ENCODE assay signal across 26 cellular contexts in the genomic region with DNA sequence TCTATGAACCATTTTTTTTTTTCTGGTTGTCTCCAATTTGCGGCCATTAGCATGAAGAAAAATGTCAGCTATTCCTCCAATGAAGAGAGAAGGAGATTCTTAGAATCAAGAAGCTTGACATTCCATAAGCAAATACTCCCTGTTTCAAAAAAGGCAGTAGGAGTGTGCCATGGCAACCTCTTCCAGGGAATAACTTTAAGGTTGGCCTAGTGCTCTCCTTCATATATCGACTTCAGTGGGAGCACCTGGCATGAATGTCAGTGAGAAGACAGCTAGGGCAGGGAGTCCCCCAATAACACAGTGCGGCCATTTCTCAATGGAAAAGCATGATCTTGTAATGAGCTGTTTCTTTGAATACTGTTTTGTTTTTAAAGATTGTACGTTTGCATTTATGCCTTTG.
"Had no signal": no experiment of that assay in that cellular context is flagged by ENCODE, and none has a peak within 500 bp of the region (broad histone marks: within the 10 kb centered on the region; RNA-seq: fewer than 3 reads in every experiment).

No MANE protein-coding gene starts in this region.

- H3K36me3 ChIP-seq: stomach, suprapubic skin, thoracic aorta, thyroid gland, tibial artery, tibial nerve, transverse colon, upper lobe of left lung, upper lobe of right lung, uterus, vagina had no signal

- H3K9me3 ChIP-seq: stomach, suprapubic skin, testis, thoracic aorta, thyroid gland, tibial artery, tibial nerve, transverse colon, upper lobe of left lung, upper lobe of right lung, uterus, vagina had no signal

- DNase-seq: stimulated activated CD4-positive, alpha-beta T cell treated with anti-CD3 and anti-CD28 coated beads, Interleukin-2, amount 100 ng/mL, for 48 hours; stimulated activated CD4-positive, alpha-beta T cell treated with anti-CD3 and anti-CD28 coated beads, Interleukin-4, amount 100 ng/mL, for 1 hour; stimulated activated CD4-positive, alpha-beta T cell treated with anti-CD3 and anti-CD28 coated beads, Interleukin-4, amount 100 ng/mL, for 24 hours; stimulated activated CD4-positive, alpha-beta T cell treated with anti-CD3 and anti-CD28 coated beads, Interleukin-4, amount 100 ng/mL, for 4 hours; stimulated activated CD8-positive, alpha-beta memory T cell treated with anti-CD3 and anti-CD28 coated beads, Interleukin-4, amount 100 ng/mL, for 48 hours; stimulated activated naive B cell treated with anti-CD40 and anti-IgM and Interleukin-4, amounts not matched to agents 10 μg/mL and 1 μg/mL and 100 μg/mL, for 72 hours; stimulated activated naive CD4-positive, alpha-beta T cell; stimulated activated naive CD4-positive, alpha-beta T cell treated with Interleukin-2 at 50 U/mL for 16 hours; stimulated activated naive CD8-positive, alpha-beta T cell treated with anti-CD3 and anti-CD28 coated beads, Interleukin-15, amount 100 ng/mL, for 72 hours; stimulated activated naive CD8-positive, alpha-beta T cell treated with anti-CD3 and anti-CD28 coated beads, Interleukin-15, Interleukin-2, amounts not matched to agents 100 U/mL and 50 U/mL, for 24 hours; stomach; substantia nigra; testis; thyroid gland; tibial artery; transverse colon; trophoblast cell; upper lobe of left lung; upper lobe of right lung; uterus had no signal

- H3K4me3 ChIP-seq: stomach, suprapubic skin, testis, thoracic aorta, thyroid gland, tibial artery, tibial nerve, transverse colon, upper lobe of left lung, upper lobe of right lung, uterus, vagina had no signal

- H3K4me1 ChIP-seq: suprapubic skin, testis, thyroid gland, tibial artery, tibial nerve, transverse colon, upper lobe of left lung, upper lobe of right lung, uterus, vagina had no signal

- H3K27me3 ChIP-seq: stomach, suprapubic skin, testis, thyroid gland, tibial artery, tibial nerve, transverse colon, upper lobe of left lung, upper lobe of right lung, uterus, vagina had no signal

- ATAC-seq: stimulated activated effector memory CD8-positive, alpha-beta T cell treated with anti-CD3 and anti-CD28 coated beads, Interleukin-12 subunit alpha, Interleukin-12 subunit beta, amount 100 ng/mL, for 72 hours; stimulated activated memory B cell treated with anti-CD40 and anti-IgM and Interleukin-4, amounts not matched to agents 10 μg/mL and 1 μg/mL and 100 μg/mL, for 72 hours; stimulated activated naive B cell treated with anti-CD40 and anti-IgM and Interleukin-4, amounts not matched to agents 10 μg/mL and 1 μg/mL and 100 μg/mL, for 72 hours; stimulated activated naive CD8-positive, alpha-beta T cell treated with anti-CD3 and anti-CD28 coated beads, Interleukin-15, amount 100 ng/mL, for 72 hours; stimulated activated naive CD8-positive, alpha-beta T cell treated with anti-CD3 and anti-CD28 coated beads, Interleukin-15, Interleukin-2, amounts not matched to agents 100 U/mL and 50 U/mL, for 24 hours; upper lobe of right lung had no signal

- H3K27ac ChIP-seq: stomach, suprapubic skin, testis, thoracic aorta, thyroid gland, tibial artery, tibial nerve, transverse colon, upper lobe of left lung, upper lobe of right lung, uterus, vagina had no signal
